Comparison of ENCODE assay signal across 11 cellular contexts in the genomic region with DNA sequence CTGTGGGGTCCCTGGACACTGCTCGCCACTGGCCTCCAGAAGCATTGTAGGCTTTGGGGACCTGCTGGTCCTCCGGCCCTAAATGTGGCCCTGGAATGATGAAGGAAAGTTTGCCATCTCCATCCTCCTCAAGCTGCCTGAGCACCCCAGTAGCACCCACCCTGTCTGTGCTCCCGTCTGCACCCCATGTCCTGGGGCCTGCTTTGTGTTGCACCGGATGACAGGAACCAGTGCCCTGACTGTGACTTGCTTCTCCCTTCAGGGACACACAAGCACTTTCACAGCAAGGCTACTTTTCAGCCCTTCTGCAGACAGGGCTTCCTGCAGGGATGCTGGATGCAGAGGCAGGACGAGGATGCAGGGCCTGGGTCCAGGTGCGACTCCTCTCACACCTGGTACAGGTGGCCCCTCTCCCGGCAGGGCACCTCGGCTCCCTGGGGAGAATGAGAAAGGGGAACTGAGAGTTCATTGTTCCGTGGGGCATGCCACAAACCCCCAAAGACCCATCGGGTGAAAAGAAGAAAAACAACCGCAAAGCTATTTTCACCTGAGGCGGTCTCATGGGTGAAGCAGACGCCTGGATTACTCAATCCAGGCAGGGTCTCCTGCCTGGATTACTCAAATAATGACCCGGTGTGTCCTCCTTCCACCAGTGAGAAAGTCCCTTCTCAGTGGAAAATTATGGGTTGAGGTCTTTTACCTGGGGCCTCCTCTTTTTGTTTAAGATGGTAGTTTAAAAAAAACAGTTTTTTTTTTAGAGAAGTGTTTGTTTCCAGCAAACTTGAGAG.
DNase-seq lines count a peak whose midpoint lies in the region; ATAC-seq and TF ChIP-seq lines count a peak whose summit lies in the region.
"Had no signal": no experiment of that assay in that cellular context is flagged by ENCODE, and none has a peak within 500 bp of the region (broad histone marks: within the 10 kb centered on the region; RNA-seq: fewer than 3 reads in every experiment).

No MANE protein-coding gene starts in this region.

- POLR2A ChIA-PET in GM10248 (lab: Yijun Ruan, JAX) = no interaction called here

- peak; percentile 68 for ATAC-seq in GM19372 (IDR thresholded peaks at IDR 0.05; ENCODE audit: low read depth, unreplicated experiment)
- ATAC-seq in HG02885 (IDR thresholded peaks at IDR 0.05; ENCODE audit: poor library complexity, unreplicated experiment) = peak; percentile 77
- ATAC-seq in left cardiac atrium = no peak
- ATAC-seq: T-cell had no signal

- CTCF ChIA-PET in GM10248 (lab: Yijun Ruan, JAX) = interaction anchor here (0.6 to 11.2 kb wide), 6 partner anchors 13 to 688 kb away, joined by 3 to 101 read pairs (median 3); a partner anchor contains a TSS

- intact Hi-C loops in left cardiac atrium (cut with DNase I) = loop anchor here in 1 of 2 donors (10.0 kb wide), 1 partner anchor 523 kb away; no protein-coding TSS in a partner anchor

- H3K27ac ChIP-seq in substantia nigra (ENCODE audit: low read depth, low read length, poor library complexity, severe bottlenecking) = no peak overlapping the region
- H3K27ac ChIP-seq: C4-2B had no signal

- peak; percentile 67 for DNase-seq in GM10248 (ENCODE audit: extremely low spot score)
- peak; percentile 88 for DNase-seq in NCI-H2107 treated with DMSO at 0.1 percent for 48 hours (lab: John Stamatoyannopoulos, UW; ENCODE audit: unreplicated experiment)
- DNase-seq in stimulated activated naive CD4-positive, alpha-beta T cell (lab: John Stamatoyannopoulos, UW) = no peak
- DNase-seq in 8988T = no peak
- DNase-seq in left cardiac atrium = no peak
- no peak for DNase-seq in substantia nigra (lab: John Stamatoyannopoulos, UW)
- DNase-seq: NCI-H1092 had no signal

- TF ChIP-seq CTCF in GM10248 (IDR thresholded peaks at IDR 0.05; ENCODE audit: control extremely low read depth, extremely low read depth, low read depth, missing control alignments) = no peak

Comparison
In these comparisons a context has a peak if more than half of its experiments do, and no peak if none do; other contexts are left out.
1. DNase-seq: peak in GM10248 (single experiment) and NCI-H2107 treated with DMSO at 0.1 percent for 48 hours (single experiment); none in stimulated activated naive CD4-positive, alpha-beta T cell (0 of 6), 8988T (single experiment), left cardiac atrium (single experiment) and substantia nigra (0 of 49).
2. ATAC-seq: peak in GM19372 (single experiment) and HG02885 (single experiment); none in left cardiac atrium (0 of 2).